In the genomic region with DNA sequence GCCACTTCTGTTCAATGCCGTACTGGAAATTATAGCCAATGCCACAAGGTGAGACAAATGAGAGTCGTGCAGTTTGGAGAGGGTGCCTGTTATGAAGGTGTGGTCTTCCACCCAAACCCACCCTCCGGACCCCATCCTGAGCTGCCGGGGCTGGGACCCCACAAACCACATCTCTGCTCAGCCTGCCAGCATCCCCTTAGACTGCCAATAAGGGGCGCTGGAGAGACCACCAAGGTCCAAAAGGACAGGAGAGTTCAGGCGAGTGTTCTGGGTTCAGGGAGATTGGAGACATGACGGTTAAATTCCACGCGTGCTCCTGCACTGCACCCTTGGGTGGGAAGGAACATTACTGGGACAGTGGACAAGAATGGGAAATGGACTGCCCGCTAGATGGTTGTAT, we compare ENCODE assay signal across 1 cellular context.
TF ChIP-seq lines count a peak whose summit lies in the region.

No MANE protein-coding gene starts in this region.

TF ChIP-seq in HepG2, 621 proteins besides CTCF, POLR2A, EP300 and RAD21 (continued from another document and continues in another):
- no peak for TF ChIP-seq ZNF3 (CRISPR knock-in tag; IDR thresholded peaks at IDR 0.05)
- TF ChIP-seq ZNF317 (CRISPR knock-in tag; IDR thresholded peaks at IDR 0.05) = no peak
- no peak for TF ChIP-seq IKZF1 (IDR thresholded peaks at IDR 0.05)
- peak; percentile 31; the same call in 1 of the 2 replicates for TF ChIP-seq HNF4A (CRISPR knock-in tag; IDR thresholded peaks at IDR 0.05)
- no peak for TF ChIP-seq ZNF326 (CRISPR knock-in tag; IDR thresholded peaks at IDR 0.05; ENCODE audit: borderline replicate concordance)
- peak; percentile 3; the same call in 1 of the 2 replicates for TF ChIP-seq ZFY (CRISPR knock-in tag; IDR thresholded peaks at IDR 0.05)
- no peak for TF ChIP-seq MAF1 (CRISPR knock-in tag; IDR thresholded peaks at IDR 0.05; ENCODE audit: borderline replicate concordance)
- peak; percentile 29; the same call in 1 of the 2 replicates for TF ChIP-seq SMC3 (IDR thresholded peaks at IDR 0.05; ENCODE audit: low read length)
- no peak for TF ChIP-seq SNAI1 (CRISPR knock-in tag; IDR thresholded peaks at IDR 0.05; ENCODE audit: borderline replicate concordance)
- TF ChIP-seq, protein P1, sequence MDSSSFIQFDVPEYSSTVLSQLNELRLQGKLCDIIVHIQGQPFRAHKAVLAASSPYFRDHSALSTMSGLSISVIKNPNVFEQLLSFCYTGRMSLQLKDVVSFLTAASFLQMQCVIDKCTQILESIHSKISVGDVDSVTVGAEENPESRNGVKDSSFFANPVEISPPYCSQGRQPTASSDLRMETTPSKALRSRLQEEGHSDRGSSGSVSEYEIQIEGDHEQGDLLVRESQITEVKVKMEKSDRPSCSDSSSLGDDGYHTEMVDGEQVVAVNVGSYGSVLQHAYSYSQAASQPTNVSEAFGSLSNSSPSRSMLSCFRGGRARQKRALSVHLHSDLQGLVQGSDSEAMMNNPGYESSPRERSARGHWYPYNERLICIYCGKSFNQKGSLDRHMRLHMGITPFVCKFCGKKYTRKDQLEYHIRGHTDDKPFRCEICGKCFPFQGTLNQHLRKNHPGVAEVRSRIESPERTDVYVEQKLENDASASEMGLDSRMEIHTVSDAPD (CRISPR knock-in tag; IDR thresholded peaks at IDR 0.05) = no peak
- TF ChIP-seq, protein P2, sequence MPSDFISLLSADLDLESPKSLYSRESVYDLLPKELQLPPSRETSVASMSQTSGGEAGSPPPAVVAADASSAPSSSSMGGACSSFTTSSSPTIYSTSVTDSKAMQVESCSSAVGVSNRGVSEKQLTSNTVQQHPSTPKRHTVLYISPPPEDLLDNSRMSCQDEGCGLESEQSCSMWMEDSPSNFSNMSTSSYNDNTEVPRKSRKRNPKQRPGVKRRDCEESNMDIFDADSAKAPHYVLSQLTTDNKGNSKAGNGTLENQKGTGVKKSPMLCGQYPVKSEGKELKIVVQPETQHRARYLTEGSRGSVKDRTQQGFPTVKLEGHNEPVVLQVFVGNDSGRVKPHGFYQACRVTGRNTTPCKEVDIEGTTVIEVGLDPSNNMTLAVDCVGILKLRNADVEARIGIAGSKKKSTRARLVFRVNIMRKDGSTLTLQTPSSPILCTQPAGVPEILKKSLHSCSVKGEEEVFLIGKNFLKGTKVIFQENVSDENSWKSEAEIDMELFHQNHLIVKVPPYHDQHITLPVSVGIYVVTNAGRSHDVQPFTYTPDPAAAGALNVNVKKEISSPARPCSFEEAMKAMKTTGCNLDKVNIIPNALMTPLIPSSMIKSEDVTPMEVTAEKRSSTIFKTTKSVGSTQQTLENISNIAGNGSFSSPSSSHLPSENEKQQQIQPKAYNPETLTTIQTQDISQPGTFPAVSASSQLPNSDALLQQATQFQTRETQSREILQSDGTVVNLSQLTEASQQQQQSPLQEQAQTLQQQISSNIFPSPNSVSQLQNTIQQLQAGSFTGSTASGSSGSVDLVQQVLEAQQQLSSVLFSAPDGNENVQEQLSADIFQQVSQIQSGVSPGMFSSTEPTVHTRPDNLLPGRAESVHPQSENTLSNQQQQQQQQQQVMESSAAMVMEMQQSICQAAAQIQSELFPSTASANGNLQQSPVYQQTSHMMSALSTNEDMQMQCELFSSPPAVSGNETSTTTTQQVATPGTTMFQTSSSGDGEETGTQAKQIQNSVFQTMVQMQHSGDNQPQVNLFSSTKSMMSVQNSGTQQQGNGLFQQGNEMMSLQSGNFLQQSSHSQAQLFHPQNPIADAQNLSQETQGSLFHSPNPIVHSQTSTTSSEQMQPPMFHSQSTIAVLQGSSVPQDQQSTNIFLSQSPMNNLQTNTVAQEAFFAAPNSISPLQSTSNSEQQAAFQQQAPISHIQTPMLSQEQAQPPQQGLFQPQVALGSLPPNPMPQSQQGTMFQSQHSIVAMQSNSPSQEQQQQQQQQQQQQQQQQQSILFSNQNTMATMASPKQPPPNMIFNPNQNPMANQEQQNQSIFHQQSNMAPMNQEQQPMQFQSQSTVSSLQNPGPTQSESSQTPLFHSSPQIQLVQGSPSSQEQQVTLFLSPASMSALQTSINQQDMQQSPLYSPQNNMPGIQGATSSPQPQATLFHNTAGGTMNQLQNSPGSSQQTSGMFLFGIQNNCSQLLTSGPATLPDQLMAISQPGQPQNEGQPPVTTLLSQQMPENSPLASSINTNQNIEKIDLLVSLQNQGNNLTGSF (CRISPR knock-in tag; IDR thresholded peaks at IDR 0.05) = no peak
- TF ChIP-seq, protein P3, sequence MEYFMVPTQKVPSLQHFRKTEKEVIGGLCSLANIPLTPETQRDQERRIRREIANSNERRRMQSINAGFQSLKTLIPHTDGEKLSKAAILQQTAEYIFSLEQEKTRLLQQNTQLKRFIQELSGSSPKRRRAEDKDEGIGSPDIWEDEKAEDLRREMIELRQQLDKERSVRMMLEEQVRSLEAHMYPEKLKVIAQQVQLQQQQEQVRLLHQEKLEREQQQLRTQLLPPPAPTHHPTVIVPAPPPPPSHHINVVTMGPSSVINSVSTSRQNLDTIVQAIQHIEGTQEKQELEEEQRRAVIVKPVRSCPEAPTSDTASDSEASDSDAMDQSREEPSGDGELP (IDR thresholded peaks at IDR 0.05; ENCODE audit: borderline replicate concordance, low read depth) = no peak
- TF ChIP-seq, protein P4, sequence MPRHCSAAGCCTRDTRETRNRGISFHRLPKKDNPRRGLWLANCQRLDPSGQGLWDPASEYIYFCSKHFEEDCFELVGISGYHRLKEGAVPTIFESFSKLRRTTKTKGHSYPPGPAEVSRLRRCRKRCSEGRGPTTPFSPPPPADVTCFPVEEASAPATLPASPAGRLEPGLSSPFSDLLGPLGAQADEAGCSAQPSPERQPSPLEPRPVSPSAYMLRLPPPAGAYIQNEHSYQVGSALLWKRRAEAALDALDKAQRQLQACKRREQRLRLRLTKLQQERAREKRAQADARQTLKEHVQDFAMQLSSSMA (CRISPR knock-in tag; IDR thresholded peaks at IDR 0.05) = 0 out of 2 replicates have a peak, but pooled peaks have one; percentile 37
- no peak for TF ChIP-seq RNF2 (conservative IDR thresholded peaks at IDR 0.05; ENCODE audit: low read depth)
- TF ChIP-seq POGZ (CRISPR knock-in tag; IDR thresholded peaks at IDR 0.05) = no peak
- TF ChIP-seq CENPX (CRISPR knock-in tag; IDR thresholded peaks at IDR 0.05) = no peak
- no peak for TF ChIP-seq ZNF431 (CRISPR knock-in tag; IDR thresholded peaks at IDR 0.05; ENCODE audit: borderline replicate concordance, low read depth)
- 0 out of 2 replicates have a peak, but pooled peaks have one; percentile 28 for TF ChIP-seq ZNF230 (CRISPR knock-in tag; IDR thresholded peaks at IDR 0.05)
- TF ChIP-seq ZNF720 (CRISPR knock-in tag; IDR thresholded peaks at IDR 0.05) = no peak
- TF ChIP-seq ZKSCAN5 (CRISPR knock-in tag; IDR thresholded peaks at IDR 0.05) = no peak
- no peak for TF ChIP-seq ZBTB1 (CRISPR knock-in tag; IDR thresholded peaks at IDR 0.05; ENCODE audit: borderline replicate concordance)
- TF ChIP-seq MYC (CRISPR knock-in tag; IDR thresholded peaks at IDR 0.05; ENCODE audit: borderline replicate concordance) = no peak
- no peak for TF ChIP-seq CREB1 (IDR thresholded peaks at IDR 0.05)
- no peak for TF ChIP-seq CREB1 (CRISPR knock-in tag; IDR thresholded peaks at IDR 0.05)
- no peak for TF ChIP-seq NFE2L1 (CRISPR knock-in tag; IDR thresholded peaks at IDR 0.05; ENCODE audit: borderline replicate concordance)
- TF ChIP-seq TSC22D2 (CRISPR knock-in tag; IDR thresholded peaks at IDR 0.05; ENCODE audit: borderline replicate concordance) = no peak
- TF ChIP-seq, protein P5, sequence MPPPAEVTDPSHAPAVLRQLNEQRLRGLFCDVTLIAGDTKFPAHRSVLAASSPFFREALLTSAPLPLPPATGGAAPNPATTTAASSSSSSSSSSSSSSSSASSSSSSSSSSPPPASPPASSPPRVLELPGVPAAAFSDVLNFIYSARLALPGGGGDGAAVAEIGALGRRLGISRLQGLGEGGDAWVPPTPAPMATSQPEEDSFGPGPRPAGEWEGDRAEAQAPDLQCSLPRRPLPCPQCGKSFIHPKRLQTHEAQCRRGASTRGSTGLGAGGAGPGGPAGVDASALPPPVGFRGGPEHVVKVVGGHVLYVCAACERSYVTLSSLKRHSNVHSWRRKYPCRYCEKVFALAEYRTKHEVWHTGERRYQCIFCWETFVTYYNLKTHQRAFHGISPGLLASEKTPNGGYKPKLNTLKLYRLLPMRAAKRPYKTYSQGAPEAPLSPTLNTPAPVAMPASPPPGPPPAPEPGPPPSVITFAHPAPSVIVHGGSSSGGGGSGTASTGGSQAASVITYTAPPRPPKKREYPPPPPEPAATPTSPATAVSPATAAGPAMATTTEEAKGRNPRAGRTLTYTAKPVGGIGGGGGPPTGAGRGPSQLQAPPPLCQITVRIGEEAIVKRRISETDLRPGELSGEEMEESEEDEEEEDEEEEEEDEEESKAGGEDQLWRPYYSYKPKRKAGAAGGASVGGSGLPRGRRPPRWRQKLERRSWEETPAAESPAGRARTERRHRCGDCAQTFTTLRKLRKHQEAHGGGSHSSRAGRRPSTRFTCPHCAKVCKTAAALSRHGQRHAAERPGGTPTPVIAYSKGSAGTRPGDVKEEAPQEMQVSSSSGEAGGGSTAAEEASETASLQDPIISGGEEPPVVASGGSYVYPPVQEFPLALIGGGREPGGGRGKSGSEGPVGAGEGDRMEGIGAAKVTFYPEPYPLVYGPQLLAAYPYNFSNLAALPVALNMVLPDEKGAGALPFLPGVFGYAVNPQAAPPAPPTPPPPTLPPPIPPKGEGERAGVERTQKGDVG (CRISPR knock-in tag; IDR thresholded peaks at IDR 0.05; ENCODE audit: borderline replicate concordance) = no peak
- TF ChIP-seq, protein P6, sequence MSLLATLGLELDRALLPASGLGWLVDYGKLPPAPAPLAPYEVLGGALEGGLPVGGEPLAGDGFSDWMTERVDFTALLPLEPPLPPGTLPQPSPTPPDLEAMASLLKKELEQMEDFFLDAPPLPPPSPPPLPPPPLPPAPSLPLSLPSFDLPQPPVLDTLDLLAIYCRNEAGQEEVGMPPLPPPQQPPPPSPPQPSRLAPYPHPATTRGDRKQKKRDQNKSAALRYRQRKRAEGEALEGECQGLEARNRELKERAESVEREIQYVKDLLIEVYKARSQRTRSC (CRISPR knock-in tag; IDR thresholded peaks at IDR 0.05; ENCODE audit: low read depth) = no peak
- no peak for TF ChIP-seq SRSF1 (optimal IDR thresholded peaks at IDR 0.05; ENCODE audit: low read depth, low read length)
- TF ChIP-seq, protein P7, sequence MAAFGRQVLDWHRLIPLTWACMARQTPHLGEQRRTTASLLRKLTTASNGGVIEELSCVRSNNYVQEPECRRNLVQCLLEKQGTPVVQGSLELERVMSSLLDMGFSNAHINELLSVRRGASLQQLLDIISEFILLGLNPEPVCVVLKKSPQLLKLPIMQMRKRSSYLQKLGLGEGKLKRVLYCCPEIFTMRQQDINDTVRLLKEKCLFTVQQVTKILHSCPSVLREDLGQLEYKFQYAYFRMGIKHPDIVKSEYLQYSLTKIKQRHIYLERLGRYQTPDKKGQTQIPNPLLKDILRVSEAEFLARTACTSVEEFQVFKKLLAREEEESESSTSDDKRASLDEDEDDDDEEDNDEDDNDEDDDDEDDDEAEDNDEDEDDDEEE (CRISPR knock-in tag; IDR thresholded peaks at IDR 0.05) = no peak
- no peak for TF ChIP-seq SYNCRIP (IDR thresholded peaks at IDR 0.05; ENCODE audit: insufficient read depth, low read depth, low read length)
- no peak for TF ChIP-seq ZC3H4 (CRISPR knock-in tag; IDR thresholded peaks at IDR 0.05; ENCODE audit: borderline replicate concordance)
- TF ChIP-seq, protein P8, sequence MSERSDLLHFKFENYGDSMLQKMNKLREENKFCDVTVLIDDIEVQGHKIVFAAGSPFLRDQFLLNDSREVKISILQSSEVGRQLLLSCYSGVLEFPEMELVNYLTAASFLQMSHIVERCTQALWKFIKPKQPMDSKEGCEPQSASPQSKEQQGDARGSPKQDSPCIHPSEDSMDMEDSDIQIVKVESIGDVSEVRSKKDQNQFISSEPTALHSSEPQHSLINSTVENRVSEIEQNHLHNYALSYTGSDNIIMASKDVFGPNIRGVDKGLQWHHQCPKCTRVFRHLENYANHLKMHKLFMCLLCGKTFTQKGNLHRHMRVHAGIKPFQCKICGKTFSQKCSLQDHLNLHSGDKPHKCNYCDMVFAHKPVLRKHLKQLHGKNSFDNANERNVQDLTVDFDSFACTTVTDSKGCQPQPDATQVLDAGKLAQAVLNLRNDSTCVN (CRISPR knock-in tag; IDR thresholded peaks at IDR 0.05; ENCODE audit: borderline replicate concordance) = no peak
- no peak for TF ChIP-seq MTF2 (CRISPR knock-in tag; IDR thresholded peaks at IDR 0.05; ENCODE audit: borderline replicate concordance)
- no peak for TF ChIP-seq TAF15 (IDR thresholded peaks at IDR 0.05; ENCODE audit: low read depth, low read length, poor library complexity, severe bottlenecking)
- TF ChIP-seq, protein P9, sequence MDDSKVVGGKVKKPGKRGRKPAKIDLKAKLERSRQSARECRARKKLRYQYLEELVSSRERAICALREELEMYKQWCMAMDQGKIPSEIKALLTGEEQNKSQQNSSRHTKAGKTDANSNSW (CRISPR knock-in tag; IDR thresholded peaks at IDR 0.05; ENCODE audit: borderline replicate concordance) = no peak
- TF ChIP-seq, protein P10, sequence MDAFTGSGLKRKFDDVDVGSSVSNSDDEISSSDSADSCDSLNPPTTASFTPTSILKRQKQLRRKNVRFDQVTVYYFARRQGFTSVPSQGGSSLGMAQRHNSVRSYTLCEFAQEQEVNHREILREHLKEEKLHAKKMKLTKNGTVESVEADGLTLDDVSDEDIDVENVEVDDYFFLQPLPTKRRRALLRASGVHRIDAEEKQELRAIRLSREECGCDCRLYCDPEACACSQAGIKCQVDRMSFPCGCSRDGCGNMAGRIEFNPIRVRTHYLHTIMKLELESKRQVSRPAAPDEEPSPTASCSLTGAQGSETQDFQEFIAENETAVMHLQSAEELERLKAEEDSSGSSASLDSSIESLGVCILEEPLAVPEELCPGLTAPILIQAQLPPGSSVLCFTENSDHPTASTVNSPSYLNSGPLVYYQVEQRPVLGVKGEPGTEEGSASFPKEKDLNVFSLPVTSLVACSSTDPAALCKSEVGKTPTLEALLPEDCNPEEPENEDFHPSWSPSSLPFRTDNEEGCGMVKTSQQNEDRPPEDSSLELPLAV (CRISPR knock-in tag; conservative IDR thresholded peaks at IDR 0.05; ENCODE audit: low read depth) = no peak
- no peak for TF ChIP-seq DMAP1 (CRISPR knock-in tag; IDR thresholded peaks at IDR 0.05)
- TF ChIP-seq ARNTL (CRISPR knock-in tag; IDR thresholded peaks at IDR 0.05) = no peak
- TF ChIP-seq ZZZ3 (CRISPR knock-in tag; IDR thresholded peaks at IDR 0.05; ENCODE audit: borderline replicate concordance) = no peak
- no peak for TF ChIP-seq ZIK1 (CRISPR knock-in tag; IDR thresholded peaks at IDR 0.05; ENCODE audit: borderline replicate concordance, low read depth)
- TF ChIP-seq U2AF2 (IDR thresholded peaks at IDR 0.05; ENCODE audit: low read depth, low read length) = no peak
- no peak for TF ChIP-seq MATR3 (CRISPR knock-in tag; IDR thresholded peaks at IDR 0.05)
- peak; percentile 36; the same call in 1 of the 2 replicates for TF ChIP-seq ZNF224 (CRISPR knock-in tag; IDR thresholded peaks at IDR 0.05)
- no peak for TF ChIP-seq RCOR2 (CRISPR knock-in tag; IDR thresholded peaks at IDR 0.05)
